In genomic region chr3:147423601-147424324, GRCh38 we compare ENCODE assay signal across 20 cellular contexts. TPM values are rescaled to one million over a fixed set of nuclear protein-coding genes. Genes with fewer than 3 reads are reported as not detected.
DNase-seq lines count a peak whose midpoint lies in the region; ATAC-seq and TF ChIP-seq lines count a peak whose summit lies in the region.
"Had no signal": no experiment of that assay in that cellular context is flagged by ENCODE, and none has a peak within 500 bp of the region (broad histone marks: within the 10 kb centered on the region; RNA-seq: fewer than 3 reads in every experiment).

No MANE protein-coding gene starts in this region.

- no peak overlapping the region for H2BK15ac ChIP-seq in H9 (ENCODE audit: low read depth, low read length)

- no peak overlapping the region for H3K27ac Mint-ChIP-seq in H9
- H3K27ac Mint-ChIP-seq: activated CD4-positive, alpha-beta T cell treated with anti-CD3 and anti-CD28 coated beads for 36 hours had no signal

- H3K4me2 ChIP-seq in H9 (ENCODE audit: insufficient read depth, insufficient read length, low read length): peak overlapping the region; percentile 49

- no peak overlapping the region for H2BK120ac ChIP-seq in H9 (ENCODE audit: low read depth, low read length, poor library complexity, severe bottlenecking)

- H3K14ac ChIP-seq in H9 (ENCODE audit: insufficient read depth, low read length): no peak overlapping the region

- H4K91ac ChIP-seq in H9 (ENCODE audit: insufficient read length, low read depth, low read length): no peak overlapping the region

- H4K8ac ChIP-seq in H9 (replicated peaks; ENCODE audit: insufficient read length, low read depth, low read length): no peak overlapping the region

- DNase-seq in H9: no peak
- DNase-seq in brain microvascular endothelial cell: peak; percentile 32
- peak; percentile 78 for DNase-seq in retina
- no peak for DNase-seq in breast epithelium (ENCODE audit: low spot score in 2 of 2)
- no peak for DNase-seq in cerebellum (ENCODE audit: low spot score)
- DNase-seq: activated CD4-positive, alpha-beta T cell treated with anti-CD3 and anti-CD28 coated beads for 36 hours; activated gamma-delta T cell; AML-193; heart left ventricle; Kasumi-1; mucosa of descending colon; NCI-H1417; stimulated activated CD4-positive, alpha-beta T cell treated with anti-CD3 and anti-CD28 coated beads, Interleukin-4, amount 100 ng/mL, for 4 hours; stimulated activated CD8-positive, alpha-beta memory T cell treated with anti-CD3 and anti-CD28 coated beads, Interleukin-4, amount 100 ng/mL, for 48 hours had no signal

- H3K36me3 ChIP-seq in brain microvascular endothelial cell (replicated peaks) (no peaks in the 10 kb centered on the region), iPS-15b (ENCODE audit: control insufficient read depth, insufficient read depth, low read length) (no peaks in the 10 kb centered on the region), breast epithelium (no peaks in the 10 kb centered on the region)
- H3K36me3 ChIP-seq: heart left ventricle, suprapubic skin had no signal

- no peak overlapping the region for H2BK12ac ChIP-seq in H9 (ENCODE audit: insufficient read length, low read depth, low read length)

- H3K79me2 ChIP-seq in H9 (ENCODE audit: insufficient read depth, low read length): no peaks in the 10 kb centered on the region

- no peak overlapping the region for H3K27ac ChIP-seq in H9 (ENCODE audit: insufficient read length, low read depth, low read length)
- H3K27ac ChIP-seq in brain microvascular endothelial cell: peak overlapping the region; percentile 74
- H3K27ac ChIP-seq in breast epithelium: no peak overlapping the region
- H3K27ac ChIP-seq: heart left ventricle, SK-N-MC, suprapubic skin had no signal

- no peaks in the 10 kb centered on the region for H3K36me3 Mint-ChIP-seq in H9 (ENCODE audit: insufficient read depth in 1 of 3, low read depth in 3 of 3)

- no peak for TF ChIP-seq POLR2A in breast epithelium (IDR thresholded peaks at IDR 0.05)

- H3K4ac ChIP-seq in H9 (ENCODE audit: low read depth, low read length): no peak overlapping the region

- no peak overlapping the region for H2BK20ac ChIP-seq in H9 (ENCODE audit: low read depth, low read length, poor library complexity, severe bottlenecking)

- no peak overlapping the region for H3T11ph ChIP-seq in H9 (ENCODE audit: low read length)

- H4K5ac ChIP-seq in H9 (ENCODE audit: insufficient read length, low read depth, low read length): no peak overlapping the region

- H3K4me3 Mint-ChIP-seq in H9: peak overlapping the region; percentile 34 to 84
- H3K4me3 Mint-ChIP-seq: activated CD4-positive, alpha-beta T cell treated with anti-CD3 and anti-CD28 coated beads for 36 hours had no signal

- H3K9me3 Mint-ChIP-seq in H9: no peaks in the 10 kb centered on the region; a peak in 2 of 5 replicates

- in situ Hi-C loops in brain microvascular endothelial cell (cut with HindIII; ENCODE audit: low pct_ligation_motif_present, low sequenced_read_pairs): loop anchor here (25.0 kb wide), 1 partner anchor 664 kb away; no protein-coding TSS in a partner anchor

- H3K9me3 ChIP-seq in H9 (ENCODE audit: control insufficient read depth, low read depth, low read length) (no peaks in the 10 kb centered on the region), iPS-15b (ENCODE audit: control insufficient read depth, insufficient read depth, low read length) (no peaks in the 10 kb centered on the region), breast epithelium (peaks cover 0 to 6% of the 10 kb centered on the region in 2 donors)
- H3K9me3 ChIP-seq: heart left ventricle, mucosa of descending colon, suprapubic skin had no signal

- H3K56ac ChIP-seq in H9 (ENCODE audit: insufficient read length, low read depth, low read length): no peak overlapping the region

- no peak overlapping the region for H3K23ac ChIP-seq in H9 (ENCODE audit: insufficient read length, low read depth, low read length)

- H3K4me1 Mint-ChIP-seq in H9: peaks cover 32 to 49% of the 10 kb centered on the region in 2 experiments

- no peaks in the 10 kb centered on the region for H4K20me1 ChIP-seq in H9 (ENCODE audit: control insufficient read depth, insufficient read depth, insufficient read length)

- H3K9ac ChIP-seq in H9 (ENCODE audit: extremely low read depth, insufficient read length, low read length): no peak overlapping the region
- no peak overlapping the region for H3K9ac ChIP-seq in iPS-15b (ENCODE audit: low read depth, low read length)

- no peak overlapping the region for H3K18ac ChIP-seq in H9 (ENCODE audit: insufficient read length, low read depth, low read length)

- H2BK5ac ChIP-seq in H9 (ENCODE audit: insufficient read length, low read length): no peak overlapping the region

- peaks cover 21% of the 10 kb centered on the region for H3K23me2 ChIP-seq in H9 (ENCODE audit: insufficient read length, low read depth, low read length, poor library complexity, severe bottlenecking)

- H3K27me3 Mint-ChIP-seq in H9 (ENCODE audit: low read depth): peaks cover 93% of the 10 kb centered on the region

- no peak overlapping the region for H2AK5ac ChIP-seq in H9 (ENCODE audit: insufficient read length, low read length)

- H3K79me1 ChIP-seq in H9 (ENCODE audit: insufficient read depth, low read depth, low read length, poor library complexity, severe bottlenecking): no peaks in the 10 kb centered on the region

- H3K4me3 ChIP-seq in brain microvascular endothelial cell (ENCODE audit: low read depth, low read length) (peak overlapping the region; percentile 42), iPS-15b (ENCODE audit: low read depth, low read length) (peak overlapping the region; percentile 45), breast epithelium (no peak overlapping the region)
- H3K4me3 ChIP-seq: mucosa of descending colon, SK-N-MC, suprapubic skin had no signal

- H2AFZ ChIP-seq in H9 (ENCODE audit: low read length): no peak overlapping the region

- H3K27me3 ChIP-seq in H9 (ENCODE audit: insufficient read depth, low read length) (peaks cover 59% of the 10 kb centered on the region), brain microvascular endothelial cell (replicated peaks) (no peaks in the 10 kb centered on the region), iPS-15b (ENCODE audit: control insufficient read depth, insufficient read depth, low read length) (peaks cover 85% of the 10 kb centered on the region), breast epithelium (peaks cover 2 to 78% of the 10 kb centered on the region in 2 donors)

- WGBS in H9 (ENCODE audit: extremely low coverage, insufficient read length, low lambda C conversion rate): no CpG with 5 or more reads among the region's 19 CpGs

- intact Hi-C loops in breast epithelium (cut with DNase I; ENCODE audit: low total_unique reads): no loop called here

- H3K4me1 ChIP-seq in H9 (ENCODE audit: insufficient read depth, low read length) (peaks cover 5% of the 10 kb centered on the region; the same call in 1 of the 2 replicates), iPS-15b (ENCODE audit: control insufficient read depth, insufficient read depth, low read length) (peaks cover 4% of the 10 kb centered on the region), breast epithelium (peaks cover 0 to 3% of the 10 kb centered on the region in 2 donors)

- TF ChIP-seq CTCF in H9 (conservative IDR thresholded peaks at IDR 0.05) (no peak), brain microvascular endothelial cell (IDR thresholded peaks at IDR 0.05; ENCODE audit: low read depth, low read length, missing control alignments) (no peak), breast epithelium (IDR thresholded peaks at IDR 0.05) (no peak)

- no peak for ATAC-seq in HG03039 (IDR thresholded peaks at IDR 0.05; ENCODE audit: unreplicated experiment)
- ATAC-seq: activated CD4-positive, alpha-beta T cell treated with anti-CD3 and anti-CD28 coated beads for 36 hours; heart left ventricle; mucosa of descending colon had no signal

RNA-seq across cellular contexts. Expression of gene ZIC1, which starts 14.6 kb away (rescaled TPM):
- not detected in 2 replicates for total RNA-seq in H9 (2021)
- total RNA-seq in breast epithelium: 1 to 10 TPM in 2 of 3 donors, not detected in 1; 2.0 to 6.1 TPM
- total RNA-seq in cerebellum: 662 TPM
- total RNA-seq: activated CD4-positive, alpha-beta T cell treated with anti-CD3 and anti-CD28 coated beads for 36 hours; dermis microvascular lymphatic vessel endothelial cell; omental fat pad had no signal

RNA-seq across cellular contexts. Expression of gene ZIC4, which starts 17.4 kb away (rescaled TPM):
- total RNA-seq in H9 (2021) (not detected in 2 replicates), breast epithelium (under 1 TPM in 2 of 3 donors, not detected in 1; under 0.01 to 0.15 TPM), cerebellum (122 TPM)
- total RNA-seq: activated CD4-positive, alpha-beta T cell treated with anti-CD3 and anti-CD28 coated beads for 36 hours; dermis microvascular lymphatic vessel endothelial cell; heart left ventricle; mucosa of descending colon; omental fat pad; suprapubic skin had no signal

Comparison
In these comparisons a context has a peak if more than half of its experiments do, and no peak if none do; other contexts are left out.
1. DNase-seq: peak in brain microvascular endothelial cell (single experiment) and retina (single experiment); none in H9 (single experiment), breast epithelium (0 of 2) and cerebellum (single experiment).
2. H3K4me3 ChIP-seq: peak in brain microvascular endothelial cell (single experiment) and iPS-15b (single experiment); none in breast epithelium (0 of 3).
3. RNA of gene ZIC1, which starts 14.6 kb away (total RNA-seq): 662 TPM in cerebellum (single experiment); 2.0 to 6.1 TPM in breast epithelium and not detected in H9; every median in the first group is over 10 times any median in the second.
4. RNA of gene ZIC4, which starts 17.4 kb away (total RNA-seq): 122 TPM in cerebellum (single experiment); not detected in H9 and under 0.01 to 0.15 TPM in breast epithelium; every median in the first group is over 100 times any median in the second.